In genomic region chr17:4584125-4584834, GRCh38 we compare ENCODE assay signal across 8 cellular contexts. TPM values are rescaled to one million over a fixed set of nuclear protein-coding genes. Genes with fewer than 3 reads are reported as not detected.
DNase-seq lines count a peak whose midpoint lies in the region; ATAC-seq lines count a peak whose summit lies in the region.

TSS of gene SMTNL2 (plus strand) at chr17:4584529. CDS start at chr17:4584606, 77 bp downstream.

- peak; percentile 43 for ATAC-seq in stimulated activated effector memory CD8-positive, alpha-beta T cell treated with anti-CD3 and anti-CD28 coated beads, Interleukin-12 subunit alpha, Interleukin-12 subunit beta, amount 100 ng/mL, for 72 hours
- no peak for ATAC-seq in GM18498 (IDR thresholded peaks at IDR 0.05; ENCODE audit: unreplicated experiment)

- peaks cover 0 to 4% (median 0%) of the 10 kb centered on the region in 6 donors for H3K9me3 Mint-ChIP-seq in immature natural killer cell
- H3K9me3 Mint-ChIP-seq in stimulated activated effector memory CD8-positive, alpha-beta T cell treated with anti-CD3 and anti-CD28 coated beads, Interleukin-12 subunit alpha, Interleukin-12 subunit beta, amount 100 ng/mL, for 72 hours: no peaks in the 10 kb centered on the region

- no peak within 1 kb of the TSS for H3K27ac Mint-ChIP-seq in immature natural killer cell
- no peak within 1 kb of the TSS for H3K27ac Mint-ChIP-seq in stimulated activated effector memory CD8-positive, alpha-beta T cell treated with anti-CD3 and anti-CD28 coated beads, Interleukin-12 subunit alpha, Interleukin-12 subunit beta, amount 100 ng/mL, for 72 hours

- H3K36me3 Mint-ChIP-seq in immature natural killer cell: no peaks in the 10 kb centered on the region
- H3K36me3 Mint-ChIP-seq in stimulated activated effector memory CD8-positive, alpha-beta T cell treated with anti-CD3 and anti-CD28 coated beads, Interleukin-12 subunit alpha, Interleukin-12 subunit beta, amount 100 ng/mL, for 72 hours: no peaks in the 10 kb centered on the region

- peak; percentile 60 for DNase-seq in DMS 273 (lab: John Stamatoyannopoulos, UW; ENCODE audit: unreplicated experiment)
- DNase-seq in DMS 273 treated with DMSO at 0.1 percent for 48 hours (lab: John Stamatoyannopoulos, UW): no peak
- DNase-seq in activated T-cell treated with anti-CD3 and anti-CD28 coated beads, Interleukin-2, amount 50 U/mL, for 48 hours: peak; percentile 34 to 44
- no peak for DNase-seq in immature natural killer cell
- no peak for DNase-seq in stimulated activated effector memory CD8-positive, alpha-beta T cell treated with anti-CD3 and anti-CD28 coated beads, Interleukin-12 subunit alpha, Interleukin-12 subunit beta, amount 100 ng/mL, for 72 hours (ENCODE audit: low spot score in 2 of 2)
- DNase-seq in effector CD4-positive, alpha-beta T cell: no peak
- DNase-seq in middle frontal gyrus (ENCODE audit: extremely low spot score, low spot score): no peak

- peaks cover 2 to 13% (median 4%) of the 10 kb centered on the region in 3 donors for H3K27me3 Mint-ChIP-seq in immature natural killer cell (ENCODE audit: low read depth in 3 of 3)

- H3K4me1 Mint-ChIP-seq in immature natural killer cell: peaks cover 0 to 5% of the 10 kb centered on the region in 2 donors
- H3K4me1 Mint-ChIP-seq in stimulated activated effector memory CD8-positive, alpha-beta T cell treated with anti-CD3 and anti-CD28 coated beads, Interleukin-12 subunit alpha, Interleukin-12 subunit beta, amount 100 ng/mL, for 72 hours: peaks cover 5% of the 10 kb centered on the region

- H3K4me3 Mint-ChIP-seq in immature natural killer cell: peak within 1 kb of the TSS in 3 of 5 donors; percentile 53 to 66 (median 55)
- H3K4me3 Mint-ChIP-seq in stimulated activated effector memory CD8-positive, alpha-beta T cell treated with anti-CD3 and anti-CD28 coated beads, Interleukin-12 subunit alpha, Interleukin-12 subunit beta, amount 100 ng/mL, for 72 hours: peak within 1 kb of the TSS; percentile 54

RNA-seq across cellular contexts. Expression of gene SMTNL2, which starts in this region (rescaled TPM):
- polyA plus RNA-seq in immature natural killer cell: not detected

Comparison
In these comparisons a context has a peak if more than half of its experiments do, and no peak if none do; other contexts are left out.
1. DNase-seq: peak in DMS 273 (single experiment) and activated T-cell treated with anti-CD3 and anti-CD28 coated beads, Interleukin-2, amount 50 U/mL, for 48 hours (2 of 2); none in DMS 273 treated with DMSO at 0.1 percent for 48 hours (single experiment), immature natural killer cell (0 of 3), stimulated activated effector memory CD8-positive, alpha-beta T cell treated with anti-CD3 and anti-CD28 coated beads, Interleukin-12 subunit alpha, Interleukin-12 subunit beta, amount 100 ng/mL, for 72 hours (0 of 2), effector CD4-positive, alpha-beta T cell (single experiment) and middle frontal gyrus (single experiment).